8 cellular contexts compared by ENCODE assay signal in genomic region chr2:151289972-151290335, GRCh38. TPM values are rescaled to one million over a fixed set of nuclear protein-coding genes. Genes with fewer than 3 reads are reported as not detected.
A peak's percentile ranks its signal among the peaks of the same experiment; 100 is the strongest.
DNase-seq lines count a peak whose midpoint lies in the region; ATAC-seq, FAIRE-seq and TF ChIP-seq lines count a peak whose summit lies in the region.

No MANE protein-coding gene starts in this region.

- no peaks in the 10 kb centered on the region for H3K27me3 Mint-ChIP-seq in activated T-cell treated with anti-CD3 and anti-CD28 coated beads, Interleukin-2, amount 50 U/mL, for 4 hours (ENCODE audit: low read depth)

- intact Hi-C loops in prostate gland (cut with DNase I) = no loop called here

- ATAC-seq in GM19468 (IDR thresholded peaks at IDR 0.05; ENCODE audit: extremely low read depth, unreplicated experiment) (peak; percentile 11), HG03521 (IDR thresholded peaks at IDR 0.05; ENCODE audit: unreplicated experiment) (peak; percentile 20)
- ATAC-seq in activated T-cell treated with anti-CD3 and anti-CD28 coated beads, Interleukin-2, amount 50 U/mL, for 4 hours = peak; percentile 56 to 60

- no peak for FAIRE-seq in frontal cortex (lab: Jason Lieb, UNC)

- H3K36me3 Mint-ChIP-seq in activated T-cell treated with anti-CD3 and anti-CD28 coated beads, Interleukin-2, amount 50 U/mL, for 4 hours (ENCODE audit: insufficient read depth) = peaks cover 8% of the 10 kb centered on the region

- H3K4me3 ChIP-seq in prostate gland = peak overlapping the region; percentile 65 to 67

- no peaks in the 10 kb centered on the region for H3K36me3 ChIP-seq in prostate gland

- no peaks in the 10 kb centered on the region for H3K9me3 Mint-ChIP-seq in activated T-cell treated with anti-CD3 and anti-CD28 coated beads, Interleukin-2, amount 50 U/mL, for 4 hours

- peak overlapping the region; percentile 88 for H3K4me3 Mint-ChIP-seq in activated T-cell treated with anti-CD3 and anti-CD28 coated beads, Interleukin-2, amount 50 U/mL, for 4 hours

- TF ChIP-seq CTCF in prostate gland (IDR thresholded peaks at IDR 0.05) = no peak

- H3K4me1 Mint-ChIP-seq in activated T-cell treated with anti-CD3 and anti-CD28 coated beads, Interleukin-2, amount 50 U/mL, for 4 hours (ENCODE audit: low read depth) = peaks cover 44% of the 10 kb centered on the region

- WGBS in prostate gland = 0% methylated on average over 6 of the region's 6 CpGs

- no peaks in the 10 kb centered on the region for H3K9me3 ChIP-seq in prostate gland

- H3K4me1 ChIP-seq in prostate gland (replicated peaks) = no peaks in the 10 kb centered on the region

- peak; percentile 68 for DNase-seq in ELF-1 (ENCODE audit: low read depth, low spot score)
- DNase-seq in activated T-cell treated with anti-CD3 and anti-CD28 coated beads, Interleukin-2, amount 50 U/mL, for 4 hours = peak; percentile 6
- DNase-seq in frontal cortex (ENCODE audit: low spot score in 2 of 2) = peak; percentile 26 to 42
- no peak for DNase-seq in prostate gland (ENCODE audit: low spot score)
- DNase-seq in NCI-H2196 (lab: John Stamatoyannopoulos, UW; ENCODE audit: unreplicated experiment) = no peak
- no peak for DNase-seq in dermis blood vessel endothelial cell

- H3K27ac ChIP-seq in prostate gland = peak overlapping the region; percentile 88 to 94

- no peaks in the 10 kb centered on the region for H3K27me3 ChIP-seq in prostate gland (replicated peaks; ENCODE audit: insufficient read depth)

- TF ChIP-seq POLR2A in prostate gland (IDR thresholded peaks at IDR 0.05) = no peak

RNA-seq across cellular contexts. Expression of gene NMI, which starts 0.5 kb away (rescaled TPM):
- total RNA-seq in activated T-cell treated with anti-CD3 and anti-CD28 coated beads, Interleukin-2, amount 50 U/mL, for 4 hours = 10 to 100 TPM; 22.4 to 26.2 (median 22.4) TPM
- 1.6 TPM for total RNA-seq in frontal cortex
- total RNA-seq in prostate gland = 10 to 100 TPM in 1 of 2 donors, 1 to 10 TPM in 1; 9.8 to 13.7 TPM
- total RNA-seq in dermis blood vessel endothelial cell = 17.4 and 25.7 TPM in 2 replicates

RNA-seq across cellular contexts. Expression of gene RBM43, which starts 28.3 kb away (rescaled TPM):
- 1 to 10 TPM in 1 of 3 donors, under 1 TPM in 2; 0.73 to 1.4 (median 0.76) TPM for total RNA-seq in activated T-cell treated with anti-CD3 and anti-CD28 coated beads, Interleukin-2, amount 50 U/mL, for 4 hours
- total RNA-seq in frontal cortex (2.0 TPM), prostate gland (1 to 10 TPM; 6.2 to 6.4 TPM), dermis blood vessel endothelial cell (2.0 and 4.2 TPM in 2 replicates)

Comparison
In these comparisons a context has a peak if more than half of its experiments do, and no peak if none do; other contexts are left out.
1. DNase-seq: peak in ELF-1 (single experiment), activated T-cell treated with anti-CD3 and anti-CD28 coated beads, Interleukin-2, amount 50 U/mL, for 4 hours (single experiment) and frontal cortex (2 of 2); none in prostate gland (single experiment), NCI-H2196 (single experiment) and dermis blood vessel endothelial cell (single experiment).
2. Peak in every context shown above with its lines, with median percentiles within 50 percentile points of each other: ATAC-seq.